ENCODE assay signal across 18 cellular contexts in the genomic region with DNA sequence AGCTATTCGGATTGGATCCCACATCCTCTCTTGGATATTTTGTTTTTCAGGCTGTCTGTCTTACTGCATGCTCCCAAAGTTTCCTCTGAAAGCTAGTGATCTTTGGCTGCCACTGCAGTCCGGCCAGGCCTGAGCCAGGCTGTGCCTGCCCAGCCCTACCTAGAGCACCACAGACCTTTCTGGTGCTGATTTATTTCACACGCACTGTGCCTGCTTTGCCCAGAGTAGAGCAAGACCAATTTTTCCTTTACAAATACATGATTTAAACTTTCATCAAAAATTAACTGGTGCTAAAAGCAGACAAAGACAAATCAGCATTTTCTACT. TPM values are rescaled to one million over a fixed set of nuclear protein-coding genes. Genes with fewer than 3 reads are reported as not detected.
A peak's percentile ranks its signal among the peaks of the same experiment; 100 is the strongest.
DNase-seq lines count a peak whose midpoint lies in the region; TF ChIP-seq lines count a peak whose summit lies in the region.
"Had no signal": no experiment of that assay in that cellular context is flagged by ENCODE, and none has a peak within 500 bp of the region (broad histone marks: within the 10 kb centered on the region; RNA-seq: fewer than 3 reads in every experiment).

No MANE protein-coding gene starts in this region.

- TF ChIP-seq EP300 in neural cell (conservative IDR thresholded peaks at IDR 0.05; ENCODE audit: poor library complexity, severe bottlenecking) = no peak

- no peaks in the 10 kb centered on the region for H3K27me3 Mint-ChIP-seq in T-helper 2 cell treated with Interferon-gamma antibody and Interleukin-4, amounts not matched to agents 5 μg/mL and 100 μg/mL, for 36 hours (ENCODE audit: low read depth)
- H3K27me3 Mint-ChIP-seq: activated naive CD4-positive, alpha-beta T cell treated with anti-CD3 and anti-CD28 coated beads, Interleukin-2, amount 50 U/mL, for 24 hours; type B pancreatic cell had no signal

- no peak overlapping the region for H3K9ac ChIP-seq in HUES64 (ENCODE audit: low read depth, low read length)
- peak overlapping the region; percentile 17 for H3K9ac ChIP-seq in neural cell (ENCODE audit: low read length)

- DNase-seq in ascending aorta (ENCODE audit: low spot score in 2 of 2) (no peak), KG1 (lab: John Stamatoyannopoulos, UW) (no peak), NCI-H526 (lab: John Stamatoyannopoulos, UW) (no peak)
- DNase-seq in T-helper 2 cell treated with Interferon-gamma antibody and Interleukin-4, amounts not matched to agents 5 μg/mL and 100 μg/mL, for 36 hours (ENCODE audit: low spot score) = no peak
- DNase-seq: activated CD4-positive, alpha-beta T cell treated with anti-CD3 and anti-CD28 coated beads, Interleukin-2, amount 50 U/mL, for 4 hours; CD4-positive, alpha-beta memory T cell; DMS79 treated with DMSO at 0.1 percent for 48 hours; NCI-H2171; NCI-H774; psoas muscle had no signal

- H3K9me3 Mint-ChIP-seq in T-helper 2 cell treated with Interferon-gamma antibody and Interleukin-4, amounts not matched to agents 5 μg/mL and 100 μg/mL, for 36 hours = no peaks in the 10 kb centered on the region
- H3K9me3 Mint-ChIP-seq: activated naive CD4-positive, alpha-beta T cell treated with anti-CD3 and anti-CD28 coated beads, Interleukin-2, amount 50 U/mL, for 24 hours; type B pancreatic cell had no signal

- H3K4me3 ChIP-seq in HUES64 (ENCODE audit: low read length) (no peak overlapping the region), neural cell (ENCODE audit: low read length) (no peak overlapping the region), ascending aorta (no peak overlapping the region)

- 56% methylated on average over 3 of the region's 3 CpGs for WGBS in HUES64

- no peak overlapping the region for H3K27ac Mint-ChIP-seq in T-helper 2 cell treated with Interferon-gamma antibody and Interleukin-4, amounts not matched to agents 5 μg/mL and 100 μg/mL, for 36 hours
- H3K27ac Mint-ChIP-seq: activated naive CD4-positive, alpha-beta T cell treated with anti-CD3 and anti-CD28 coated beads, Interleukin-2, amount 50 U/mL, for 24 hours; type B pancreatic cell had no signal

- H3K9me3 ChIP-seq in HUES64 (ENCODE audit: insufficient read depth, low read depth, low read length) (peaks cover 11% of the 10 kb centered on the region; the same call in 1 of the 2 replicates), neural cell (ENCODE audit: low read length) (no peaks in the 10 kb centered on the region), ascending aorta (no peaks in the 10 kb centered on the region)
- H3K9me3 ChIP-seq: breast epithelium, psoas muscle had no signal

- H3K36me3 ChIP-seq in HUES64 (ENCODE audit: insufficient read depth, low read length) (no peaks in the 10 kb centered on the region), neural cell (ENCODE audit: insufficient read depth, low read length) (no peaks in the 10 kb centered on the region), ascending aorta (no peaks in the 10 kb centered on the region)
- H3K36me3 ChIP-seq: breast epithelium had no signal

- TF ChIP-seq RAD21 in neural cell (conservative IDR thresholded peaks at IDR 0.05) = no peak

- H3K4me1 Mint-ChIP-seq in T-helper 2 cell treated with Interferon-gamma antibody and Interleukin-4, amounts not matched to agents 5 μg/mL and 100 μg/mL, for 36 hours (ENCODE audit: low read depth) = no peaks in the 10 kb centered on the region

- no peaks in the 10 kb centered on the region for H3K27me3 ChIP-seq in HUES64 (ENCODE audit: insufficient read depth, low read length)
- no peaks in the 10 kb centered on the region for H3K27me3 ChIP-seq in neural cell (ENCODE audit: insufficient read depth, low read depth, low read length)
- no peaks in the 10 kb centered on the region for H3K27me3 ChIP-seq in ascending aorta
- H3K27me3 ChIP-seq: breast epithelium had no signal

- no peak overlapping the region for H3K4me3 Mint-ChIP-seq in T-helper 2 cell treated with Interferon-gamma antibody and Interleukin-4, amounts not matched to agents 5 μg/mL and 100 μg/mL, for 36 hours

- TF ChIP-seq CTCF in 22Rv1 (IDR thresholded peaks at IDR 0.05) = no peak
- TF ChIP-seq CTCF in neural cell (IDR thresholded peaks at IDR 0.05; ENCODE audit: poor library complexity, severe bottlenecking) = no peak
- no peak for TF ChIP-seq CTCF in ascending aorta (IDR thresholded peaks at IDR 0.05)

- peak overlapping the region; percentile 28 for H2AFZ ChIP-seq in neural cell (ENCODE audit: low read depth, low read length)

- peaks cover 17% of the 10 kb centered on the region for H3K4me1 ChIP-seq in HUES64 (ENCODE audit: insufficient read depth, low read length)
- peaks cover 0 to 3% of the 10 kb centered on the region in 2 donors for H3K4me1 ChIP-seq in ascending aorta
- H3K4me1 ChIP-seq: breast epithelium, psoas muscle had no signal

- no peaks in the 10 kb centered on the region for H4K20me1 ChIP-seq in neural cell (ENCODE audit: insufficient read depth)

- no peaks in the 10 kb centered on the region for H3K79me2 ChIP-seq in neural cell (replicated peaks; ENCODE audit: insufficient read depth, low read length)

- no peak overlapping the region for H3K4me2 ChIP-seq in neural cell (ENCODE audit: low read length)

- no peaks in the 10 kb centered on the region for H3F3A ChIP-seq in neural cell (ENCODE audit: insufficient read depth, low read length, poor library complexity, severe bottlenecking)

- H3K9me2 ChIP-seq in neural cell (ENCODE audit: insufficient read depth, low read length) = no peaks in the 10 kb centered on the region

- H3K36me3 Mint-ChIP-seq in T-helper 2 cell treated with Interferon-gamma antibody and Interleukin-4, amounts not matched to agents 5 μg/mL and 100 μg/mL, for 36 hours (ENCODE audit: low read depth) = no peaks in the 10 kb centered on the region
- H3K36me3 Mint-ChIP-seq: activated naive CD4-positive, alpha-beta T cell treated with anti-CD3 and anti-CD28 coated beads, Interleukin-2, amount 50 U/mL, for 24 hours; CD4-positive, alpha-beta memory T cell; type B pancreatic cell had no signal

- intact Hi-C loops in ascending aorta (cut with DNase I) = no loop called here

- H3K27ac ChIP-seq in 22Rv1 = peak overlapping the region; percentile 75; the same call in 1 of the 2 replicates
- H3K27ac ChIP-seq in HUES64 (ENCODE audit: low read depth, low read length) = peak overlapping the region; percentile 27; the same call in 1 of the 2 replicates
- H3K27ac ChIP-seq in cingulate gyrus (ENCODE audit: low read depth, low read length) = peak overlapping the region; percentile 90
- no peak overlapping the region for H3K27ac ChIP-seq in neural cell (ENCODE audit: low read length)
- H3K27ac ChIP-seq in ascending aorta = peak overlapping the region in 1 of 2 donors; percentile 4
- H3K27ac ChIP-seq: breast epithelium, GM23248, psoas muscle had no signal

TF ChIP-seq in neural cell, 6 proteins besides CTCF, POLR2A, EP300 and RAD21:
- TF ChIP-seq EZH2 (IDR thresholded peaks at IDR 0.05; ENCODE audit: borderline replicate concordance, insufficient read depth, low read length, poor library complexity, severe bottlenecking) (no peak), POLR2AphosphoS5 (IDR thresholded peaks at IDR 0.05) (no peak), SMC3 (conservative IDR thresholded peaks at IDR 0.05; ENCODE audit: poor library complexity) (no peak), TAF1 (IDR thresholded peaks at IDR 0.05; ENCODE audit: low read depth) (no peak), MXI1 (conservative IDR thresholded peaks at IDR 0.05; ENCODE audit: poor library complexity, severe bottlenecking) (no peak)
- TF ChIP-seq, protein P1, sequence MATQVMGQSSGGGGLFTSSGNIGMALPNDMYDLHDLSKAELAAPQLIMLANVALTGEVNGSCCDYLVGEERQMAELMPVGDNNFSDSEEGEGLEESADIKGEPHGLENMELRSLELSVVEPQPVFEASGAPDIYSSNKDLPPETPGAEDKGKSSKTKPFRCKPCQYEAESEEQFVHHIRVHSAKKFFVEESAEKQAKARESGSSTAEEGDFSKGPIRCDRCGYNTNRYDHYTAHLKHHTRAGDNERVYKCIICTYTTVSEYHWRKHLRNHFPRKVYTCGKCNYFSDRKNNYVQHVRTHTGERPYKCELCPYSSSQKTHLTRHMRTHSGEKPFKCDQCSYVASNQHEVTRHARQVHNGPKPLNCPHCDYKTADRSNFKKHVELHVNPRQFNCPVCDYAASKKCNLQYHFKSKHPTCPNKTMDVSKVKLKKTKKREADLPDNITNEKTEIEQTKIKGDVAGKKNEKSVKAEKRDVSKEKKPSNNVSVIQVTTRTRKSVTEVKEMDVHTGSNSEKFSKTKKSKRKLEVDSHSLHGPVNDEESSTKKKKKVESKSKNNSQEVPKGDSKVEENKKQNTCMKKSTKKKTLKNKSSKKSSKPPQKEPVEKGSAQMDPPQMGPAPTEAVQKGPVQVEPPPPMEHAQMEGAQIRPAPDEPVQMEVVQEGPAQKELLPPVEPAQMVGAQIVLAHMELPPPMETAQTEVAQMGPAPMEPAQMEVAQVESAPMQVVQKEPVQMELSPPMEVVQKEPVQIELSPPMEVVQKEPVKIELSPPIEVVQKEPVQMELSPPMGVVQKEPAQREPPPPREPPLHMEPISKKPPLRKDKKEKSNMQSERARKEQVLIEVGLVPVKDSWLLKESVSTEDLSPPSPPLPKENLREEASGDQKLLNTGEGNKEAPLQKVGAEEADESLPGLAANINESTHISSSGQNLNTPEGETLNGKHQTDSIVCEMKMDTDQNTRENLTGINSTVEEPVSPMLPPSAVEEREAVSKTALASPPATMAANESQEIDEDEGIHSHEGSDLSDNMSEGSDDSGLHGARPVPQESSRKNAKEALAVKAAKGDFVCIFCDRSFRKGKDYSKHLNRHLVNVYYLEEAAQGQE (IDR thresholded peaks at IDR 0.05; ENCODE audit: borderline replicate concordance) = no peak

RNA-seq across cellular contexts. Expression of gene NDUFB4, which starts 28.0 kb away (rescaled TPM):
- 261 TPM for polyA plus RNA-seq in HUES64 (2013, experiment 1 of 2)
- 297 TPM for polyA plus RNA-seq in HUES64 (2013, experiment 2 of 2)
- polyA plus RNA-seq in neural cell = 154 and 170 TPM in 2 replicates
- polyA minus RNA-seq in neural cell = 43.3 and 53.9 TPM in 2 replicates
- total RNA-seq in ascending aorta = 37.0 TPM
